ENCODE assay signal across 9 cellular contexts in genomic region chr1:200437556-200438203, GRCh38. TPM values are rescaled to one million over a fixed set of nuclear protein-coding genes. Genes with fewer than 3 reads are reported as not detected.
DNase-seq lines count a peak whose midpoint lies in the region; ATAC-seq, FAIRE-seq and TF ChIP-seq lines count a peak whose summit lies in the region.
"Had no signal": no experiment of that assay in that cellular context is flagged by ENCODE, and none has a peak within 500 bp of the region (broad histone marks: within the 10 kb centered on the region; RNA-seq: fewer than 3 reads in every experiment).

No MANE protein-coding gene starts in this region.

- 0 out of 2 replicates have a peak overlapping the region, but pooled peaks have one; percentile 1 for H3K9ac ChIP-seq in HepG2 (ENCODE audit: insufficient read depth, low read depth, low read length)

- no peaks in the 10 kb centered on the region for H3K36me3 Mint-ChIP-seq in T-cell

- H3K27me3 Mint-ChIP-seq in T-cell: peaks cover 0 to 2% of the 10 kb centered on the region in 2 donors

- H3K27me3 ChIP-seq in HepG2 (ENCODE audit: control insufficient read depth in 1 of 2, insufficient read depth in 2 of 2, low read length in 2 of 2): no peaks in the 10 kb centered on the region
- H3K27me3 ChIP-seq in SJCRH30: no peaks in the 10 kb centered on the region
- H3K27me3 ChIP-seq: ovary had no signal

- BruUV-seq in HepG2 (replicated peaks; lab: Mats Ljungman, UMichigan): no TSS peak

- no peaks in the 10 kb centered on the region for H3K79me2 ChIP-seq in HepG2 (ENCODE audit: insufficient read depth, low read length)

- ATAC-seq in GM21786 (IDR thresholded peaks at IDR 0.05; ENCODE audit: unreplicated experiment) (peak; percentile 82), T-cell (replicated peaks in 1 of 4) (peak; percentile 64 to 66 (median 65)), HepG2 (no peak)

- peak overlapping the region; percentile 57 for H3K4me2 ChIP-seq in HepG2 (ENCODE audit: low read depth, low read length)

- H3K4me1 ChIP-seq in HepG2 (ENCODE audit: insufficient read depth, low read length) (peaks cover 7% of the 10 kb centered on the region; the same call in 1 of the 2 replicates), SJCRH30 (no peaks in the 10 kb centered on the region)

- TF ChIP-seq RAD21 in HepG2 (CRISPR knock-in tag; IDR thresholded peaks at IDR 0.05): no peak

- H3K27ac ChIP-seq in HepG2 (ENCODE audit: extremely low read length, insufficient read depth, low read length) (no peak overlapping the region), SJCRH30 (no peak overlapping the region)
- H3K27ac ChIP-seq: ovary had no signal

- H3K27ac Mint-ChIP-seq in T-cell: peak overlapping the region; percentile 55 to 68

- peak overlapping the region; percentile 49 for H2AFZ ChIP-seq in HepG2 (ENCODE audit: low read length)

- no peak for FAIRE-seq in HepG2 (lab: Jason Lieb, UNC)

- H3K4me3 Mint-ChIP-seq in T-cell: peak overlapping the region; percentile 45 to 68 (median 60)

- H3K36me3 ChIP-seq in HepG2 (replicated peaks in 1 of 2; ENCODE audit: control insufficient read depth in 1 of 2, insufficient read depth in 2 of 2, low read length in 2 of 2) (no peaks in the 10 kb centered on the region), SJCRH30 (no peaks in the 10 kb centered on the region)
- H3K36me3 ChIP-seq: ovary had no signal

- TF ChIP-seq EP300 in HepG2 (IDR thresholded peaks at IDR 0.05; ENCODE audit: low read depth in 2 of 2, low read length in 2 of 2): no peak
- TF ChIP-seq EP300 in HepG2 (CRISPR knock-in tag; IDR thresholded peaks at IDR 0.05; ENCODE audit: borderline replicate concordance): no peak

- H3K4me1 Mint-ChIP-seq in T-cell: peaks cover 5 to 8% (median 7%) of the 10 kb centered on the region in 3 donors

- in situ Hi-C loops in HepG2 (cut with HindIII; ENCODE audit: extremely low pct_ligation_motif_present, low pct_unique_long_range_greater_than_20kb): no loop called here

- TF ChIP-seq CTCF in HepG2 (CRISPR knock-in tag; IDR thresholded peaks at IDR 0.05): no peak

- POLR2A ChIA-PET in T-cell (lab: Charles Lee) (interaction anchor here in 1 of 2 donors (0.6 kb wide), 1 partner anchor 1604 kb away, joined by 4 read pairs; no protein-coding TSS in a partner anchor), HepG2 (lab: Yijun Ruan, JAX) (no interaction called here)

- DNase-seq in EH (ENCODE audit: low read depth): peak; percentile 52
- peak in 1 of 34 experiments; percentile 1 for DNase-seq in T-cell
- DNase-seq in HepG2 (ENCODE audit: low spot score): no peak
- DNase-seq in NCI-H1092 (lab: John Stamatoyannopoulos, UW): no peak
- no peak for DNase-seq in NCI-H2081 treated with DMSO at 0.1 percent for 48 hours (lab: John Stamatoyannopoulos, UW)
- DNase-seq in SJCRH30: no peak
- no peak for DNase-seq in NCI-H69 (lab: John Stamatoyannopoulos, UW)
- DNase-seq: ovary had no signal

- H3K9me3 Mint-ChIP-seq in T-cell: no peaks in the 10 kb centered on the region

- 5% methylated on average over 5 of the region's 5 CpGs for WGBS in HepG2 (ENCODE audit: low lambda C conversion rate)

- H4K20me1 ChIP-seq in HepG2 (ENCODE audit: insufficient read depth, low read length): no peaks in the 10 kb centered on the region

- intact Hi-C loops in HepG2 (cut with micrococcal nuclease; ENCODE audit: unreplicated experiment): no loop called here

- no peaks in the 10 kb centered on the region for H3K9me3 ChIP-seq in HepG2 (ENCODE audit: low read length)
- no peaks in the 10 kb centered on the region for H3K9me3 ChIP-seq in SJCRH30 (replicated peaks)
- H3K9me3 ChIP-seq: ovary had no signal

- H3K4me3 ChIP-seq in HepG2 (replicated peaks in 1 of 3; ENCODE audit: insufficient read depth in 1 of 3, low read depth in 2 of 3, low read length in 3 of 3) (peak overlapping the region; percentile 14 to 51 (median 24); a peak in 5 of 6 replicates), SJCRH30 (no peak overlapping the region)
- H3K4me3 ChIP-seq: ovary had no signal

- TF ChIP-seq POLR2A in HepG2 (IDR thresholded peaks at IDR 0.05; ENCODE audit: insufficient read depth in 1 of 2, low read depth in 2 of 2, low read length in 2 of 2): no peak

- CTCF ChIA-PET in T-cell (lab: Charles Lee): interaction anchor here (0.6 to 1.0 kb wide), 2 partner anchors 25 to 46 kb away, joined by 3 to 5 read pairs; no protein-coding TSS in a partner anchor
- CTCF ChIA-PET in HepG2 (lab: Yijun Ruan, JAX; ENCODE audit: low intra/inter-chr PET ratio, low total read pairs): no interaction called here

TF ChIP-seq in HepG2, 621 proteins besides CTCF, POLR2A, EP300 and RAD21:
- TF ChIP-seq, protein P1, sequence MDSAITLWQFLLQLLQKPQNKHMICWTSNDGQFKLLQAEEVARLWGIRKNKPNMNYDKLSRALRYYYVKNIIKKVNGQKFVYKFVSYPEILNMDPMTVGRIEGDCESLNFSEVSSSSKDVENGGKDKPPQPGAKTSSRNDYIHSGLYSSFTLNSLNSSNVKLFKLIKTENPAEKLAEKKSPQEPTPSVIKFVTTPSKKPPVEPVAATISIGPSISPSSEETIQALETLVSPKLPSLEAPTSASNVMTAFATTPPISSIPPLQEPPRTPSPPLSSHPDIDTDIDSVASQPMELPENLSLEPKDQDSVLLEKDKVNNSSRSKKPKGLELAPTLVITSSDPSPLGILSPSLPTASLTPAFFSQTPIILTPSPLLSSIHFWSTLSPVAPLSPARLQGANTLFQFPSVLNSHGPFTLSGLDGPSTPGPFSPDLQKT (CRISPR knock-in tag; IDR thresholded peaks at IDR 0.05; ENCODE audit: borderline replicate concordance): no peak

RNA-seq across cellular contexts. Expression of gene ZNF281, which starts 27.8 kb away (rescaled TPM):
- total RNA-seq in T-cell (10 to 100 TPM; 19.2 to 29.9 (median 21.4) TPM), HepG2 (2016; rRNA removed; fragmentation: Illumina TruSeq; extraction: Trizol) (20.6 and 33.1 TPM in 2 replicates)
- 0.91 and 0.97 TPM in 2 replicates for total RNA-seq in HepG2 (2016; cell fraction: cytosol; rRNA removed; fragmentation: Illumina TruSeq; extraction: Trizol; ENCODE audit: low read depth)
- 21.0 and 32.1 TPM in 2 replicates for total RNA-seq in HepG2 (2016; cell fraction: insoluble cytoplasmic fraction; rRNA removed; fragmentation: Illumina TruSeq; extraction: Trizol)
- total RNA-seq in HepG2 (2016; cell fraction: membrane; rRNA removed; fragmentation: Illumina TruSeq; extraction: Trizol): 5.9 and 6.6 TPM in 2 replicates
- total RNA-seq in HepG2 (2016; cell fraction: nucleus; rRNA removed; fragmentation: Illumina TruSeq; extraction: Trizol): 23.8 TPM in 2 replicates
- polyA plus RNA-seq in HepG2 (2011; rRNA removed): 7.5 and 7.7 TPM in 2 replicates
- 2.5 and 4.8 TPM in 2 replicates for polyA plus RNA-seq in HepG2 (2011; cell fraction: cytosol; rRNA removed)
- polyA plus RNA-seq in HepG2 (2011; cell fraction: nucleus; rRNA removed): 6.1 and 7.7 TPM in 2 replicates
- polyA plus RNA-seq in HepG2 (2012): 11.4 and 12.2 TPM in 2 replicates
- polyA plus RNA-seq in HepG2 (2016; cell fraction: cytosol; fragmentation: Illumina TruSeq; extraction: Trizol; ENCODE audit: low read depth): 0.29 and 0.38 TPM in 2 replicates
- 22.0 and 22.6 TPM in 2 replicates for polyA plus RNA-seq in HepG2 (2016; cell fraction: insoluble cytoplasmic fraction; fragmentation: Illumina TruSeq; extraction: Trizol; ENCODE audit: low read depth)
- polyA plus RNA-seq in HepG2 (2016; cell fraction: membrane; fragmentation: Illumina TruSeq; extraction: Trizol; ENCODE audit: low read depth): 1.8 and 2.1 TPM in 2 replicates
- polyA plus RNA-seq in HepG2 (2016; cell fraction: nucleus; fragmentation: Illumina TruSeq; extraction: Trizol; ENCODE audit: insufficient read depth, low read depth): 18.7 and 19.3 TPM in 2 replicates
- 15.7 and 16.3 TPM in 2 replicates for polyA minus RNA-seq in HepG2 (2011; rRNA and poly(A)+ RNA removed; ENCODE audit: low replicate concordance)
- 13.0 and 15.1 TPM in 2 replicates for polyA minus RNA-seq in HepG2 (2011; cell fraction: cytosol; rRNA and poly(A)+ RNA removed)
- 35.4 and 37.0 TPM in 2 replicates for polyA minus RNA-seq in HepG2 (2011; cell fraction: nucleus; rRNA and poly(A)+ RNA removed)
- total RNA-seq in SJCRH30 (2014; rRNA removed; shearing (Covaris generic)): 20.0 TPM in 2 replicates
